11 cellular contexts compared by ENCODE assay signal in the genomic region with DNA sequence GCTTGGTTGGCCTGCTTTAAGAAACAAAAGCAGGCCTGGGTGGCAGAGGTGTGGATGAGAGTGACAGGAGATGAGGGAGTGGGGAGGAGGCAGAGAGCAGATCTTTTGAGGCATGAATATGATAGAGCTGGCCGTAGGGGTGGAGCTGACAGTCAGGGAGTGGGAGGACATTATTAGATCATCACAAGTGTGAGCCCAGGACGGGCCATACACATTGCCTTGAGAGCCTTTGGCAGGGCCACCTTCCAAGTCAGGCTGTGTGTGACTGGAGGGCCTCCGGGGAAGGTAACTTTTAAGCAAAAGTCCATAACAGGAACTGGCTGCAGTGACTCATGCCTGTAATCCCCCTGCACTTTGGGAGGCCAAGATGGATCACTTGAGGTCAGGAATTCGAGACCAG. TPM values are rescaled to one million over a fixed set of nuclear protein-coding genes. Genes with fewer than 3 reads are reported as not detected.
DNase-seq lines count a peak whose midpoint lies in the region; ATAC-seq and TF ChIP-seq lines count a peak whose summit lies in the region.
"Had no signal": no experiment of that assay in that cellular context is flagged by ENCODE, and none has a peak within 500 bp of the region (broad histone marks: within the 10 kb centered on the region; RNA-seq: fewer than 3 reads in every experiment).

No MANE protein-coding gene starts in this region.

- H3K4me1 Mint-ChIP-seq in endodermal cell: peaks cover 30% of the 10 kb centered on the region

- H3K9me3 Mint-ChIP-seq in endodermal cell: no peaks in the 10 kb centered on the region
- H3K9me3 Mint-ChIP-seq: activated naive CD4-positive, alpha-beta T cell treated with anti-CD3 and anti-CD28 coated beads for 36 hours had no signal

- no peaks in the 10 kb centered on the region for H3K27me3 ChIP-seq in endodermal cell (ENCODE audit: control insufficient read depth, insufficient read depth, low read length, poor library complexity, severe bottlenecking)
- no peaks in the 10 kb centered on the region for H3K27me3 ChIP-seq in Peyer's patch

- DNase-seq in NB4 (ENCODE audit: low read depth) (peak; percentile 50), endodermal cell (peak; percentile 60), retinal pigment epithelial cell (ENCODE audit: low read depth) (peak; percentile 35), NCI-H2171 treated with DMSO at 0.1 percent for 48 hours (lab: John Stamatoyannopoulos, UW) (no peak), Peyer's patch (no peak), DMS153 (lab: John Stamatoyannopoulos, UW) (no peak)
- DNase-seq in activated CD4-positive, alpha-beta T cell treated with anti-CD3 and anti-CD28 coated beads for 48 hours: no peak
- DNase-seq: activated naive CD4-positive, alpha-beta T cell treated with anti-CD3 and anti-CD28 coated beads for 36 hours; stimulated activated CD4-positive, alpha-beta T cell treated with anti-CD3 and anti-CD28 coated beads, Interleukin-15, amount 100 ng/mL, for 24 hours had no signal

- TF ChIP-seq POLR2A in NB4 (IDR thresholded peaks at IDR 0.05; ENCODE audit: extremely low read depth, insufficient read length): no peak
- TF ChIP-seq POLR2A in Peyer's patch (IDR thresholded peaks at IDR 0.05): no peak

- peaks cover 4% of the 10 kb centered on the region for H3K4me1 ChIP-seq in endodermal cell (ENCODE audit: control insufficient read depth, insufficient read depth, low read length)
- H3K4me1 ChIP-seq in Peyer's patch: no peaks in the 10 kb centered on the region

- no peak overlapping the region for H3K27ac Mint-ChIP-seq in endodermal cell
- H3K27ac Mint-ChIP-seq: activated naive CD4-positive, alpha-beta T cell treated with anti-CD3 and anti-CD28 coated beads for 36 hours had no signal

- H3K27ac ChIP-seq in endodermal cell (ENCODE audit: low read depth, low read length): no peak overlapping the region
- H3K27ac ChIP-seq in Peyer's patch: no peak overlapping the region
- H3K27ac ChIP-seq: thoracic aorta had no signal

- no peak for TF ChIP-seq CTCF in NB4 (IDR thresholded peaks at IDR 0.05; ENCODE audit: low read depth, low read length)
- no peak for TF ChIP-seq CTCF in endodermal cell (conservative IDR thresholded peaks at IDR 0.05)
- no peak for TF ChIP-seq CTCF in retinal pigment epithelial cell (conservative IDR thresholded peaks at IDR 0.05; ENCODE audit: low read depth, low read length)
- no peak for TF ChIP-seq CTCF in Peyer's patch (IDR thresholded peaks at IDR 0.05)

- no peaks in the 10 kb centered on the region for H3K27me3 Mint-ChIP-seq in endodermal cell (ENCODE audit: insufficient read depth)

- no peak overlapping the region for H3K9ac ChIP-seq in endodermal cell (ENCODE audit: extremely low read depth, low read length, poor library complexity, severe bottlenecking)

- H3K4me3 Mint-ChIP-seq in endodermal cell: no peak overlapping the region
- H3K4me3 Mint-ChIP-seq: activated naive CD4-positive, alpha-beta T cell treated with anti-CD3 and anti-CD28 coated beads for 36 hours had no signal

- H3K36me3 ChIP-seq in endodermal cell (ENCODE audit: control insufficient read depth, insufficient read depth, low read length) (no peaks in the 10 kb centered on the region), Peyer's patch (no peaks in the 10 kb centered on the region)
- H3K36me3 ChIP-seq: thoracic aorta had no signal

- H3K36me3 Mint-ChIP-seq in endodermal cell (ENCODE audit: low read depth): no peaks in the 10 kb centered on the region

- peak; percentile 38 for ATAC-seq in GM18511 (IDR thresholded peaks at IDR 0.05; ENCODE audit: unreplicated experiment)

- 67 to 76% methylated on average over 3 to 4 of the region's 4 CpGs for WGBS in endodermal cell (ENCODE audit: insufficient coverage in 1 of 2, insufficient read length in 1 of 2), 2 experiments

- no peak overlapping the region for H3K4me3 ChIP-seq in NB4 (ENCODE audit: low read depth, low read length)
- no peak overlapping the region for H3K4me3 ChIP-seq in endodermal cell (ENCODE audit: low read length)
- H3K4me3 ChIP-seq in retinal pigment epithelial cell (ENCODE audit: low read length): no peak overlapping the region
- no peak overlapping the region for H3K4me3 ChIP-seq in Peyer's patch
- H3K4me3 ChIP-seq: thoracic aorta had no signal

- H3K9me3 ChIP-seq in endodermal cell (ENCODE audit: control insufficient read depth, low read length) (no peaks in the 10 kb centered on the region), Peyer's patch (no peaks in the 10 kb centered on the region)
- H3K9me3 ChIP-seq: thoracic aorta had no signal

RNA-seq across cellular contexts. Expression of a gene that starts 26.3 kb away (rescaled TPM):
- total RNA-seq in endodermal cell (10 to 100 TPM; 10.5 to 14.7 TPM), Peyer's patch (1 to 10 TPM; 1.3 to 4.1 (median 1.9) TPM)
- polyA plus RNA-seq in endodermal cell (2013, experiment 1 of 2): 14.4 TPM
- polyA plus RNA-seq in endodermal cell (2013, experiment 2 of 2): 15.2 TPM

Comparison
In these comparisons a context has a peak if more than half of its experiments do, and no peak if none do; other contexts are left out.
1. DNase-seq: peak in NB4 (single experiment), endodermal cell (single experiment) and retinal pigment epithelial cell (single experiment); none in NCI-H2171 treated with DMSO at 0.1 percent for 48 hours (single experiment), activated CD4-positive, alpha-beta T cell treated with anti-CD3 and anti-CD28 coated beads for 48 hours (single experiment), Peyer's patch (0 of 3) and DMS153 (single experiment).